ENCODE assay signal across 9 cellular contexts in genomic region chr1:220786057-220786336, GRCh38. TPM values are rescaled to one million over a fixed set of nuclear protein-coding genes. Genes with fewer than 3 reads are reported as not detected.
DNase-seq lines count a peak whose midpoint lies in the region; ATAC-seq and TF ChIP-seq lines count a peak whose summit lies in the region.
"Had no signal": no experiment of that assay in that cellular context is flagged by ENCODE, and none has a peak within 500 bp of the region (broad histone marks: within the 10 kb centered on the region; RNA-seq: fewer than 3 reads in every experiment).

No MANE protein-coding gene starts in this region.

- H3K27me3 ChIP-seq in adipocyte (replicated peaks; ENCODE audit: control insufficient read depth, insufficient read depth, low read length) (no peaks in the 10 kb centered on the region), left lung (peaks cover 0 to 12% of the 10 kb centered on the region in 2 donors), upper lobe of left lung (no peaks in the 10 kb centered on the region)

- H3K4me3 ChIP-seq in adipocyte (ENCODE audit: low read length) (peak overlapping the region; percentile 80), left lung (peak overlapping the region; percentile 42 to 56), upper lobe of left lung (peak overlapping the region in 3 of 4 donors; percentile 64 to 76 (median 71))

- no peaks in the 10 kb centered on the region for H3K9me3 ChIP-seq in adipocyte (ENCODE audit: control insufficient read depth, low read length)
- H3K9me3 ChIP-seq in left lung = no peaks in the 10 kb centered on the region
- no peaks in the 10 kb centered on the region for H3K9me3 ChIP-seq in upper lobe of left lung

- TF ChIP-seq POLR2A in upper lobe of left lung (IDR thresholded peaks at IDR 0.05) = no peak

- WGBS in upper lobe of left lung, 2 donors = 29 to 95% methylated on average over 2 to 13 of the region's 13 CpGs

- intact Hi-C loops in left lung (cut with DNase I) = no loop called here

- H3K9ac ChIP-seq in adipocyte (ENCODE audit: low read length) = peak overlapping the region; percentile 82

- peak; percentile 14 for DNase-seq in activated CD4-positive, alpha-beta T cell treated with anti-CD3 and anti-CD28 coated beads for 48 hours
- no peak for DNase-seq in activated CD4-positive, alpha-beta T cell treated with anti-CD3 and anti-CD28 coated beads, Interleukin-2, amount 50 U/mL, for 4 hours
- DNase-seq in adipocyte (ENCODE audit: low read depth) (no peak), left lung (no peak), upper lobe of left lung (no peak), GM03348 (ENCODE audit: low spot score) (no peak), NCI-H146 (lab: John Stamatoyannopoulos, UW) (no peak)
- DNase-seq: DND-41 had no signal

- TF ChIP-seq EP300 in upper lobe of left lung (IDR thresholded peaks at IDR 0.05) = no peak

- H3K36me3 ChIP-seq in adipocyte (ENCODE audit: control insufficient read depth, insufficient read depth, low read length, severe bottlenecking) = peaks cover 32% of the 10 kb centered on the region
- H3K36me3 ChIP-seq in left lung = peaks cover 0 to 10% of the 10 kb centered on the region in 2 donors
- H3K36me3 ChIP-seq in upper lobe of left lung = peaks cover 0 to 31% (median 3%) of the 10 kb centered on the region in 4 donors

- H3K4me1 ChIP-seq in adipocyte (ENCODE audit: control insufficient read depth, insufficient read depth, low read length) (peaks cover 37% of the 10 kb centered on the region), left lung (peaks cover 5 to 55% of the 10 kb centered on the region in 2 donors), upper lobe of left lung (peaks cover 19 to 40% (median 32%) of the 10 kb centered on the region in 4 donors)

- H3K27ac ChIP-seq in left lung = peak overlapping the region; percentile 29 to 86
- peak overlapping the region; percentile 54 to 88 (median 80) for H3K27ac ChIP-seq in upper lobe of left lung

- ATAC-seq in left lung (peak; percentile 24), upper lobe of left lung (ENCODE audit: low FRiP score in 2 of 2) (peak; percentile 47 to 54), GM19467 (IDR thresholded peaks at IDR 0.05; ENCODE audit: unreplicated experiment) (no peak)

- TF ChIP-seq CTCF in left lung (IDR thresholded peaks at IDR 0.05) (no peak), upper lobe of left lung (IDR thresholded peaks at IDR 0.05) (no peak)

RNA-seq across cellular contexts. Expression of gene MTARC1, which starts 0.7 kb away (rescaled TPM):
- total RNA-seq in left lung (10 to 100 TPM; 33.5 to 38.6 TPM), upper lobe of left lung (10 to 100 TPM in 5 of 6 donors, 1 to 10 TPM in 1; 10.0 to 41.7 (median 22.3) TPM)

RNA-seq across cellular contexts. Expression of gene MTARC2, which starts 37.9 kb away (rescaled TPM):
- total RNA-seq in left lung (10 to 100 TPM; 41.2 to 45.8 TPM), upper lobe of left lung (100 to 1,000 TPM in 1 of 6 donors, 10 to 100 TPM in 5; 44.2 to 125 (median 62.0) TPM)
